Comparison of ENCODE assay signal across 8 cellular contexts in genomic region chr1:171780583-171781166, GRCh38. TPM values are rescaled to one million over a fixed set of nuclear protein-coding genes. Genes with fewer than 3 reads are reported as not detected.
DNase-seq lines count a peak whose midpoint lies in the region; ATAC-seq and TF ChIP-seq lines count a peak whose summit lies in the region.

No MANE protein-coding gene starts in this region.

- CTCF ChIA-PET in activated CD8-positive, alpha-beta T cell treated with anti-CD3 and anti-CD28 coated beads, Interleukin-2, amount 10 ng/mL, durations not matched to agents 7 days and 5 days (lab: Charles Lee) = interaction anchor here (1.1 to 2.1 kb wide), 5 partner anchors 20 to 295 kb away, joined by 4 to 17 read pairs (median 7); partner anchors contain the start of genes PRRC2C and VAMP4

- no peak for TF ChIP-seq EP300 in suprapubic skin (IDR thresholded peaks at IDR 0.05)

- peaks cover 25% of the 10 kb centered on the region for H3K36me3 Mint-ChIP-seq in T-helper 1 cell treated with Interleukin-12 subunit alpha and Interleukin-12 subunit beta and Interleukin-4 antibody, amounts not matched to agents 30 μg/mL and 1 μg/mL, for 36 hours (ENCODE audit: low read depth)
- peaks cover 33% of the 10 kb centered on the region for H3K36me3 Mint-ChIP-seq in activated CD8-positive, alpha-beta T cell treated with anti-CD3 and anti-CD28 coated beads, Interleukin-2, amount 10 ng/mL, durations not matched to agents 7 days and 5 days (ENCODE audit: low read depth)

- DNase-seq in T-helper 1 cell = no peak
- DNase-seq in activated CD8-positive, alpha-beta T cell treated with anti-CD3 and anti-CD28 coated beads, Interleukin-2, amount 10 ng/mL, durations not matched to agents 7 days and 5 days = no peak
- no peak for DNase-seq in suprapubic skin (ENCODE audit: low spot score in 2 of 2)
- no peak for DNase-seq in A172 (ENCODE audit: low spot score)
- DNase-seq in activated CD4-positive, CD25-positive, alpha-beta regulatory T cell treated with anti-CD3 and anti-CD28 coated beads, Interleukin-2, amount 50 U/mL, for 72 hours = no peak

- peak overlapping the region; percentile 97 for H3K27ac Mint-ChIP-seq in T-helper 1 cell treated with Interleukin-12 subunit alpha and Interleukin-12 subunit beta and Interleukin-4 antibody, amounts not matched to agents 30 μg/mL and 1 μg/mL, for 36 hours
- peak overlapping the region; percentile 96 for H3K27ac Mint-ChIP-seq in activated CD8-positive, alpha-beta T cell treated with anti-CD3 and anti-CD28 coated beads, Interleukin-2, amount 10 ng/mL, durations not matched to agents 7 days and 5 days

- 42% methylated on average over 10 of the region's 10 CpGs for WGBS in suprapubic skin

- peaks cover under 1% of the 10 kb centered on the region for H3K27me3 Mint-ChIP-seq in T-helper 1 cell treated with Interleukin-12 subunit alpha and Interleukin-12 subunit beta and Interleukin-4 antibody, amounts not matched to agents 30 μg/mL and 1 μg/mL, for 36 hours (ENCODE audit: low read depth)
- peaks cover 3% of the 10 kb centered on the region for H3K27me3 Mint-ChIP-seq in activated CD8-positive, alpha-beta T cell treated with anti-CD3 and anti-CD28 coated beads, Interleukin-2, amount 10 ng/mL, durations not matched to agents 7 days and 5 days (ENCODE audit: low read depth)

- no peaks in the 10 kb centered on the region for H3K9me3 ChIP-seq in iPS-18c (ENCODE audit: control insufficient read depth, insufficient read depth, low read length)
- no peaks in the 10 kb centered on the region for H3K9me3 ChIP-seq in suprapubic skin

- no peak for TF ChIP-seq POLR2A in suprapubic skin (IDR thresholded peaks at IDR 0.05)

- peaks cover 39% of the 10 kb centered on the region for H3K4me1 Mint-ChIP-seq in T-helper 1 cell treated with Interleukin-12 subunit alpha and Interleukin-12 subunit beta and Interleukin-4 antibody, amounts not matched to agents 30 μg/mL and 1 μg/mL, for 36 hours (ENCODE audit: low read depth)
- peaks cover 52% of the 10 kb centered on the region for H3K4me1 Mint-ChIP-seq in activated CD8-positive, alpha-beta T cell treated with anti-CD3 and anti-CD28 coated beads, Interleukin-2, amount 10 ng/mL, durations not matched to agents 7 days and 5 days (ENCODE audit: low read depth)

- H3K4me1 ChIP-seq in suprapubic skin = peaks cover 39% of the 10 kb centered on the region

- peak overlapping the region; percentile 85 for H3K27ac ChIP-seq in suprapubic skin

- H3K4me3 Mint-ChIP-seq in T-helper 1 cell treated with Interleukin-12 subunit alpha and Interleukin-12 subunit beta and Interleukin-4 antibody, amounts not matched to agents 30 μg/mL and 1 μg/mL, for 36 hours = peak overlapping the region; percentile 98
- H3K4me3 Mint-ChIP-seq in activated CD8-positive, alpha-beta T cell treated with anti-CD3 and anti-CD28 coated beads, Interleukin-2, amount 10 ng/mL, durations not matched to agents 7 days and 5 days = peak overlapping the region; percentile 95

- no peaks in the 10 kb centered on the region for H3K9me3 Mint-ChIP-seq in T-helper 1 cell treated with Interleukin-12 subunit alpha and Interleukin-12 subunit beta and Interleukin-4 antibody, amounts not matched to agents 30 μg/mL and 1 μg/mL, for 36 hours
- no peaks in the 10 kb centered on the region for H3K9me3 Mint-ChIP-seq in activated CD8-positive, alpha-beta T cell treated with anti-CD3 and anti-CD28 coated beads, Interleukin-2, amount 10 ng/mL, durations not matched to agents 7 days and 5 days (ENCODE audit: insufficient read depth)

- no peaks in the 10 kb centered on the region for H3K27me3 ChIP-seq in suprapubic skin

- POLR2A ChIA-PET in activated CD8-positive, alpha-beta T cell treated with anti-CD3 and anti-CD28 coated beads, Interleukin-2, amount 10 ng/mL, durations not matched to agents 7 days and 5 days (lab: Charles Lee) = interaction anchor here (1.1 to 3.8 kb wide), 5 partner anchors 18 to 295 kb away, joined by 3 to 35 read pairs (median 4); partner anchors contain the start of genes DNM3, PRRC2C and VAMP4

- peak overlapping the region; percentile 54 for H3K4me3 ChIP-seq in iPS-18c (ENCODE audit: insufficient read depth, low read depth, low read length)
- H3K4me3 ChIP-seq in suprapubic skin = peak overlapping the region; percentile 65

- TF ChIP-seq CTCF in suprapubic skin (IDR thresholded peaks at IDR 0.05) = no peak

- peaks cover 16% of the 10 kb centered on the region for H3K36me3 ChIP-seq in suprapubic skin

- ATAC-seq in activated CD8-positive, alpha-beta T cell treated with anti-CD3 and anti-CD28 coated beads, Interleukin-2, amount 10 ng/mL, durations not matched to agents 7 days and 5 days = peak; percentile 0
- no peak for ATAC-seq in GM21390 (IDR thresholded peaks at IDR 0.05; ENCODE audit: unreplicated experiment)

RNA-seq across cellular contexts. Expression of gene METTL13, which starts 0.8 kb away (rescaled TPM):
- 10 to 100 TPM; 38.5 to 44.5 TPM for total RNA-seq in activated CD8-positive, alpha-beta T cell treated with anti-CD3 and anti-CD28 coated beads, Interleukin-2, amount 10 ng/mL, durations not matched to agents 7 days and 5 days
- 10 to 100 TPM; 20.2 to 29.4 (median 23.4) TPM for total RNA-seq in suprapubic skin
- total RNA-seq in A172 (2014; rRNA removed; shearing (Covaris generic)) = 49.8 and 54.1 TPM in 2 replicates

RNA-seq across cellular contexts. Expression of gene VAMP4, which starts 38.8 kb away (rescaled TPM):
- 10 to 100 TPM; 12.2 to 13.0 TPM for total RNA-seq in activated CD8-positive, alpha-beta T cell treated with anti-CD3 and anti-CD28 coated beads, Interleukin-2, amount 10 ng/mL, durations not matched to agents 7 days and 5 days
- 10 to 100 TPM in 3 of 4 donors, 1 to 10 TPM in 1; 9.3 to 23.3 (median 10.7) TPM for total RNA-seq in suprapubic skin
- 9.8 and 12.1 TPM in 2 replicates for total RNA-seq in A172 (2014; rRNA removed; shearing (Covaris generic))
